ENCODE assay signal across 11 cellular contexts in the genomic region with DNA sequence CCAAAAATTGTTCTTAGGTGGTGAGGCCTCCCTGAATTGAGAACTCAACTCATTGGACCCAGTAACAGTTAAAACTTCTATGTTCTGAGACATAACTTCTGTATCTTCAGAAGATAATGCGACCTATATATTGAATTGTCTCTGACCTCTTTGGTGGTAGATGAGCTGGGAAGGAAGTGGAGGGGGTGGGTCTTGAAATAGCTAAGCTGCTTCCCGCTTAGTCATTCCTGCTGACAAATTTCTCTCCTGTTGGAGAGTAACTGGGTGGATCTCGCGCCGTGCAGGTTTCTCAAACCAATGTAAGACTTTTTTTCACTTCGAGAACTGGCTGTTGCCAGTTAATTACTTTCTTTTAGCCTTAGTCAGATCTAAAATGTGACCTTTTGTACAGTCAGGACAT.
A peak's percentile ranks its signal among the peaks of the same experiment; 100 is the strongest.
DNase-seq lines count a peak whose midpoint lies in the region; ATAC-seq lines count a peak whose summit lies in the region.
"Had no signal": no experiment of that assay in that cellular context is flagged by ENCODE, and none has a peak within 500 bp of the region (broad histone marks: within the 10 kb centered on the region; RNA-seq: fewer than 3 reads in every experiment).

No MANE protein-coding gene starts in this region.

- no peaks in the 10 kb centered on the region for H3K27me3 Mint-ChIP-seq in activated T-helper 17 cell treated with anti-CD3 and anti-CD28 coated beads, Interleukin-2, amount 50 U/mL, for 72 hours

- peaks cover 13% of the 10 kb centered on the region for H3K4me1 ChIP-seq in Karpas-422 (ENCODE audit: low read length)

- peaks cover 13% of the 10 kb centered on the region; the same call in 1 of the 2 replicates for H3K36me3 ChIP-seq in Karpas-422 (ENCODE audit: insufficient read depth, low read length)

- H3K4me2 ChIP-seq in Karpas-422 (ENCODE audit: low read depth, low read length, poor library complexity, severe bottlenecking), result no peak overlapping the region

- no peaks in the 10 kb centered on the region for H3K9me2 ChIP-seq in Karpas-422 (replicated peaks; ENCODE audit: insufficient read depth, low read length)

- no peak overlapping the region for H3K27ac Mint-ChIP-seq in activated T-helper 17 cell treated with anti-CD3 and anti-CD28 coated beads, Interleukin-2, amount 50 U/mL, for 72 hours

- H3K36me3 Mint-ChIP-seq in activated T-helper 17 cell treated with anti-CD3 and anti-CD28 coated beads, Interleukin-2, amount 50 U/mL, for 72 hours (ENCODE audit: low read depth), result peaks cover 54% of the 10 kb centered on the region

- peaks cover 52% of the 10 kb centered on the region for H3K79me2 ChIP-seq in Karpas-422 (ENCODE audit: low read length)

- no peak overlapping the region for H3K4me3 ChIP-seq in Karpas-422 (ENCODE audit: low read length)
- H3K4me3 ChIP-seq: HAP-1, SK-N-MC, skin epidermis had no signal

- no peaks in the 10 kb centered on the region for H3K9me3 Mint-ChIP-seq in activated T-helper 17 cell treated with anti-CD3 and anti-CD28 coated beads, Interleukin-2, amount 50 U/mL, for 72 hours

- DNase-seq in EH (ENCODE audit: low read depth) (peak; percentile 68), iris pigment epithelial cell (ENCODE audit: low read depth) (peak; percentile 93), GOT3 (lab: John Stamatoyannopoulos, UW) (no peak), Karpas-422 (no peak), COLO668 (lab: John Stamatoyannopoulos, UW; ENCODE audit: unreplicated experiment) (no peak)

- H3K9me3 ChIP-seq in Karpas-422 (ENCODE audit: low read length), result no peaks in the 10 kb centered on the region
- H3K9me3 ChIP-seq: HAP-1 had no signal

- H3K27ac ChIP-seq in Karpas-422 (ENCODE audit: low read length), result no peak overlapping the region
- H3K27ac ChIP-seq: SK-N-MC, skin epidermis had no signal

- no peaks in the 10 kb centered on the region for H4K20me1 ChIP-seq in Karpas-422 (ENCODE audit: insufficient read depth, low read depth, low read length)

- peaks cover 12% of the 10 kb centered on the region for H3K4me1 Mint-ChIP-seq in activated T-helper 17 cell treated with anti-CD3 and anti-CD28 coated beads, Interleukin-2, amount 50 U/mL, for 72 hours

- H3K9ac ChIP-seq in Karpas-422 (ENCODE audit: low read length), result no peak overlapping the region

- no peak overlapping the region for H2AFZ ChIP-seq in Karpas-422 (ENCODE audit: low read length)

- H3K27me3 ChIP-seq in Karpas-422 (ENCODE audit: low read length), result no peaks in the 10 kb centered on the region

- peak; percentile 45 for ATAC-seq in HG02759 (IDR thresholded peaks at IDR 0.05; ENCODE audit: unreplicated experiment)
- ATAC-seq in activated T-helper 17 cell treated with anti-CD3 and anti-CD28 coated beads, Interleukin-2, amount 50 U/mL, for 72 hours (replicated peaks), result peak; percentile 97
- ATAC-seq in HG03378 (IDR thresholded peaks at IDR 0.05; ENCODE audit: unreplicated experiment), result no peak

- H3K4me3 Mint-ChIP-seq in activated T-helper 17 cell treated with anti-CD3 and anti-CD28 coated beads, Interleukin-2, amount 50 U/mL, for 72 hours, result peak overlapping the region; percentile 37

Comparison
In these comparisons a context has a peak if more than half of its experiments do, and no peak if none do; other contexts are left out.
1. DNase-seq: peak in EH (single experiment) and iris pigment epithelial cell (single experiment); none in GOT3 (single experiment), Karpas-422 (single experiment) and COLO668 (single experiment).